Comparison of ENCODE assay signal across 33 cellular contexts in the genomic region with DNA sequence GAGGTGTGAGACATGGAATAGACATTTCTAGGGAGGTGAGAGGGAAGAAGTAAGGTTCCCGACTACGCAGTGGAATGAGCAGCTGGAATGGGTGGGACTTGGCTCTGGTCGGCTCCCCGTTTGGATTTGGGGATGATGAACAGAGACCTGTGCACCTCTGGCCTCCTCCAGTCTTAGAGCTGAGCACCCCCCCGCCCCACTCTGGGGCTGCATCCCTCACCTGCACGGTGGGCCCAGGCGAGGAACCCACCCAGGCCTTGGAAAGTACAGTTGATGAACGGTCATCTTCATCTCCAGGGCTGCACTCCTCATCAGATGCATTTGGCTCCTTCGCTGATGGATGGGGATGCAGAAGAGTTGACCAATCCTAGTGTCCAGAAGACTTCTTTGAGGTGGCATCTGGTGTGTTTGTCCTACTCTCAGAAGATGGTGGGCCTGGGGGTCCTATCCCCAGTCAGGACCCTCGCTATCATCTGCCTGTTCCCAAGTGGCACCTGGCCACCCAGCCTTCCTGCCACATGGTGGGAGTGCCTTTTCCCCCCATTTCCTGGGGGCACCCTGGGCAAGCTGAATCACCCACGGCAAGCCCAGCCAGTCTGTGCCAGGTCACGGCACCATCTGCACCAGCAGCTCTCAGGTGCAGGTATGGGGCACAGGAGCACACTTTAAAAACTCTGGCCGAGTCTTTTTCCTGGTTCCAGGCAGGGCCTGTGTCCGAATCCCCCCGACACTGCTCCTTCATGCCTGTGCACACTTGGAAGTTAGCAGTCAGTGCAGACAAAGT.
"Had no signal": no experiment of that assay in that cellular context is flagged by ENCODE, and none has a peak within 500 bp of the region (broad histone marks: within the 10 kb centered on the region; RNA-seq: fewer than 3 reads in every experiment).

No MANE protein-coding gene starts in this region.

- H3K36me3 Mint-ChIP-seq: activated naive CD8-positive, alpha-beta T cell had no signal

- H3K36me3 ChIP-seq: brain microvascular endothelial cell, colonic mucosa, esophagus squamous epithelium, gastroesophageal sphincter, WERI-Rb-1 had no signal

- H3K9me3 Mint-ChIP-seq: activated B cell treated with CpG ODN at 0.5 μM for 24 hours; activated CD8-positive, alpha-beta T cell treated with anti-CD3 and anti-CD28 coated beads for 36 hours; activated T-cell treated with anti-CD3 and anti-CD28 coated beads, Interleukin-2, amount 50 U/mL, for 4 hours; activated T-helper 17 cell treated with anti-CD3 and anti-CD28 coated beads, Interleukin-2, amount 50 U/mL, for 72 hours; T-helper 2 cell treated with Interferon-gamma antibody and Interleukin-4, amounts not matched to agents 5 μg/mL and 100 μg/mL, for 36 hours had no signal

- FAIRE-seq: astrocyte, endometrium, endothelial cell of umbilical vein had no signal

- ATAC-seq: activated CD4-positive, CD25-positive, alpha-beta regulatory T cell treated with anti-CD3 and anti-CD28 coated beads, Interleukin-2, amount 50 U/mL, for 24 hours; activated CD8-positive, alpha-beta T cell treated with anti-CD3 and anti-CD28 coated beads for 36 hours; activated T-cell treated with anti-CD3 and anti-CD28 coated beads, Interleukin-2, amount 50 U/mL, for 4 hours; activated T-helper 17 cell treated with anti-CD3 and anti-CD28 coated beads, Interleukin-2, amount 50 U/mL, for 72 hours; gastroesophageal sphincter; T-helper 17 cell had no signal

- DNase-seq: activated B cell treated with CpG ODN at 0.5 μM for 24 hours; activated CD4-positive, alpha-beta T cell treated with anti-CD3 and anti-CD28 coated beads for 48 hours; activated CD4-positive, alpha-beta T cell treated with anti-CD3 and anti-CD28 coated beads, Interleukin-2, amount 50 U/mL, for 1 hour; activated CD4-positive, alpha-beta T cell treated with anti-CD3 and anti-CD28 coated beads, Interleukin-2, amount 50 U/mL, for 48 hours; activated CD8-positive, alpha-beta memory T cell treated with anti-CD3 and anti-CD28 coated beads for 24 hours; activated CD8-positive, alpha-beta T cell treated with anti-CD3 and anti-CD28 coated beads for 36 hours; activated effector memory CD4-positive, alpha-beta T cell treated with Interleukin-2 at 50 U/mL for 16 hours; activated gamma-delta T cell treated with Interleukin-2 at 50 U/mL for 16 hours; activated naive CD4-positive, alpha-beta T cell treated with anti-CD3 and anti-CD28 coated beads, Interleukin-2, amount 50 U/mL, for 16 hours; activated naive CD4-positive, alpha-beta T cell treated with Interleukin-2 at 50 U/mL for 16 hours; activated T-cell treated with anti-CD3 and anti-CD28 coated beads, Interleukin-2, amount 50 U/mL, for 4 hours; amniotic stem cell; anterior cingulate cortex; brain microvascular endothelial cell; central memory CD4-positive, alpha-beta T cell; cerebellar nuclear complex; colonic mucosa; effector CD8-positive, alpha-beta T cell; esophagus squamous epithelium; foreskin melanocyte; T-helper 1 cell; T-helper 17 cell; T1000; WERI-Rb-1 had no signal

- H3K4me1 Mint-ChIP-seq: activated B cell treated with CpG ODN at 0.5 μM for 24 hours; activated T-helper 17 cell treated with anti-CD3 and anti-CD28 coated beads, Interleukin-2, amount 50 U/mL, for 72 hours had no signal

- H3K4me3 Mint-ChIP-seq: activated B cell treated with CpG ODN at 0.5 μM for 24 hours; activated CD8-positive, alpha-beta T cell treated with anti-CD3 and anti-CD28 coated beads for 36 hours; activated naive CD8-positive, alpha-beta T cell; activated T-cell treated with anti-CD3 and anti-CD28 coated beads, Interleukin-2, amount 50 U/mL, for 4 hours; activated T-helper 17 cell treated with anti-CD3 and anti-CD28 coated beads, Interleukin-2, amount 50 U/mL, for 72 hours; T-helper 17 cell; T-helper 2 cell treated with Interferon-gamma antibody and Interleukin-4, amounts not matched to agents 5 μg/mL and 100 μg/mL, for 36 hours had no signal

- H3K4me1 ChIP-seq: colonic mucosa had no signal

- H3K27ac Mint-ChIP-seq: activated B cell treated with CpG ODN at 0.5 μM for 24 hours; activated CD8-positive, alpha-beta T cell treated with anti-CD3 and anti-CD28 coated beads for 36 hours; activated naive CD8-positive, alpha-beta T cell; activated T-helper 17 cell treated with anti-CD3 and anti-CD28 coated beads, Interleukin-2, amount 50 U/mL, for 72 hours; T-helper 17 cell; T-helper 2 cell treated with Interferon-gamma antibody and Interleukin-4, amounts not matched to agents 5 μg/mL and 100 μg/mL, for 36 hours had no signal

- H3K27ac ChIP-seq: brain microvascular endothelial cell, colonic mucosa, epithelial cell of prostate, esophagus squamous epithelium, gastroesophageal sphincter, WERI-Rb-1 had no signal

- H3K4me3 ChIP-seq: colonic mucosa, esophagus squamous epithelium, gastroesophageal sphincter had no signal

- H3K9me3 ChIP-seq: colonic mucosa, esophagus squamous epithelium, gastroesophageal sphincter had no signal
